ENCODE assay signal across 8 cellular contexts in genomic region chr19:33194884-33195710, GRCh38. TPM values are rescaled to one million over a fixed set of nuclear protein-coding genes. Genes with fewer than 3 reads are reported as not detected.
DNase-seq lines count a peak whose midpoint lies in the region; ATAC-seq and TF ChIP-seq lines count a peak whose summit lies in the region.

No MANE protein-coding gene starts in this region.

- 5 to 18% (median 12%) methylated on average over 16 to 50 of the region's 50 CpGs for WGBS in spleen, 5 donors

- H3K9me3 ChIP-seq in iPS-18c (ENCODE audit: control insufficient read depth, insufficient read depth, low read length) = peaks cover 2% of the 10 kb centered on the region
- H3K9me3 ChIP-seq in spleen = no peaks in the 10 kb centered on the region

- intact Hi-C loops in activated CD4-positive, alpha-beta T cell treated with anti-CD3 and anti-CD28 coated beads for 36 hours (cut with DNase I, micrococcal nuclease) = no loop called here
- intact Hi-C loops in spleen (cut with DNase I; ENCODE audit: low total_unique reads) = no loop called here

- no peaks in the 10 kb centered on the region for H3K9me3 Mint-ChIP-seq in activated CD4-positive, alpha-beta T cell treated with anti-CD3 and anti-CD28 coated beads for 36 hours (ENCODE audit: low read depth)
- no peaks in the 10 kb centered on the region for H3K9me3 Mint-ChIP-seq in activated CD4-positive, alpha-beta T cell treated with anti-CD3 and anti-CD28 coated beads, Interleukin-2, amount 10 ng/mL, durations not matched to agents 7 days and 5 days

- H3K27ac Mint-ChIP-seq in activated CD4-positive, alpha-beta T cell treated with anti-CD3 and anti-CD28 coated beads for 36 hours = no peak overlapping the region
- no peak overlapping the region for H3K27ac Mint-ChIP-seq in activated CD4-positive, alpha-beta T cell treated with anti-CD3 and anti-CD28 coated beads, Interleukin-2, amount 10 ng/mL, durations not matched to agents 7 days and 5 days

- H3K36me3 ChIP-seq in spleen = peaks cover 0 to 12% (median 0%) of the 10 kb centered on the region in 6 donors

- peaks cover 0 to 60% (median 18%) of the 10 kb centered on the region in 7 donors for H3K27me3 ChIP-seq in spleen (replicated peaks in 1 of 7)

- H3K27me3 Mint-ChIP-seq in activated CD4-positive, alpha-beta T cell treated with anti-CD3 and anti-CD28 coated beads for 36 hours = peaks cover 39% of the 10 kb centered on the region
- H3K27me3 Mint-ChIP-seq in activated CD4-positive, alpha-beta T cell treated with anti-CD3 and anti-CD28 coated beads, Interleukin-2, amount 10 ng/mL, durations not matched to agents 7 days and 5 days = peaks cover 36% of the 10 kb centered on the region

- TF ChIP-seq POLR2A in spleen (IDR thresholded peaks at IDR 0.05) = no peak

- peaks cover 3% of the 10 kb centered on the region for H3K4me1 Mint-ChIP-seq in activated CD4-positive, alpha-beta T cell treated with anti-CD3 and anti-CD28 coated beads for 36 hours
- H3K4me1 Mint-ChIP-seq in activated CD4-positive, alpha-beta T cell treated with anti-CD3 and anti-CD28 coated beads, Interleukin-2, amount 10 ng/mL, durations not matched to agents 7 days and 5 days = no peaks in the 10 kb centered on the region

- H3K4me1 ChIP-seq in spleen = peaks cover 0 to 43% (median 19%) of the 10 kb centered on the region in 6 donors

- H3K36me3 Mint-ChIP-seq in activated CD4-positive, alpha-beta T cell treated with anti-CD3 and anti-CD28 coated beads for 36 hours (ENCODE audit: low read depth) = no peaks in the 10 kb centered on the region
- no peaks in the 10 kb centered on the region for H3K36me3 Mint-ChIP-seq in activated CD4-positive, alpha-beta T cell treated with anti-CD3 and anti-CD28 coated beads, Interleukin-2, amount 10 ng/mL, durations not matched to agents 7 days and 5 days (ENCODE audit: low read depth)

- peak; percentile 30 for ATAC-seq in activated CD4-positive, alpha-beta T cell treated with anti-CD3 and anti-CD28 coated beads for 36 hours

- CTCF ChIA-PET in activated CD4-positive, alpha-beta T cell treated with anti-CD3 and anti-CD28 coated beads for 36 hours (lab: Charles Lee) = interaction anchor here (0.5 to 1.7 kb wide), 4 partner anchors 11 to 40 kb away, joined by 3 to 5 read pairs (median 4); no protein-coding TSS in a partner anchor
- CTCF ChIA-PET in activated CD4-positive, alpha-beta T cell treated with anti-CD3 and anti-CD28 coated beads, Interleukin-2, amount 10 ng/mL, durations not matched to agents 7 days and 5 days (lab: Charles Lee) = no interaction called here

- peak overlapping the region; percentile 23 for H3K4me3 Mint-ChIP-seq in activated CD4-positive, alpha-beta T cell treated with anti-CD3 and anti-CD28 coated beads for 36 hours
- no peak overlapping the region for H3K4me3 Mint-ChIP-seq in activated CD4-positive, alpha-beta T cell treated with anti-CD3 and anti-CD28 coated beads, Interleukin-2, amount 10 ng/mL, durations not matched to agents 7 days and 5 days

- POLR2A ChIA-PET in activated CD4-positive, alpha-beta T cell treated with anti-CD3 and anti-CD28 coated beads for 36 hours (lab: Charles Lee) = no interaction called here
- POLR2A ChIA-PET in activated CD4-positive, alpha-beta T cell treated with anti-CD3 and anti-CD28 coated beads, Interleukin-2, amount 10 ng/mL, durations not matched to agents 7 days and 5 days (lab: Charles Lee) = no interaction called here

- peak overlapping the region in 5 of 8 donors; percentile 26 to 71 (median 64) for H3K27ac ChIP-seq in spleen

- H3K4me3 ChIP-seq in iPS-18c (ENCODE audit: insufficient read depth, low read depth, low read length) = peak overlapping the region; percentile 67
- H3K4me3 ChIP-seq in spleen = peak overlapping the region; percentile 28 to 76 (median 50)

- TF ChIP-seq CTCF in spleen (IDR thresholded peaks at IDR 0.05 in 8 of 11, conservative IDR thresholded peaks at IDR 0.05 in 3 of 11) = no peak

- no peak for DNase-seq in activated CD4-positive, alpha-beta T cell treated with anti-CD3 and anti-CD28 coated beads for 36 hours
- DNase-seq in activated CD4-positive, alpha-beta T cell treated with anti-CD3 and anti-CD28 coated beads, Interleukin-2, amount 10 ng/mL, durations not matched to agents 7 days and 5 days = no peak
- peak; percentile 26 for DNase-seq in amniotic epithelial cell (ENCODE audit: low read depth)
- DNase-seq in spleen = no peak
- DNase-seq in T-helper 9 cell = no peak
- no peak for DNase-seq in NCI-H226
- DNase-seq in GM19238 (ENCODE audit: insufficient read length, low spot score) = no peak

RNA-seq across cellular contexts. Expression of gene LRP3, which starts 1.0 kb away (rescaled TPM):
- total RNA-seq in activated CD4-positive, alpha-beta T cell treated with anti-CD3 and anti-CD28 coated beads for 36 hours = under 1 TPM; 0.37 TPM
- under 1 TPM; 0.08 to 0.20 TPM for total RNA-seq in activated CD4-positive, alpha-beta T cell treated with anti-CD3 and anti-CD28 coated beads, Interleukin-2, amount 10 ng/mL, durations not matched to agents 7 days and 5 days
- total RNA-seq in spleen = 10 to 100 TPM in 3 of 7 donors, 1 to 10 TPM in 4; 7.9 to 12.8 (median 9.8) TPM
- polyA plus RNA-seq in spleen = 1 to 10 TPM; 1.4 to 6.4 (median 2.5) TPM

RNA-seq across cellular contexts. Expression of gene SLC7A10, which starts 30.6 kb away (rescaled TPM):
- total RNA-seq in activated CD4-positive, alpha-beta T cell treated with anti-CD3 and anti-CD28 coated beads for 36 hours = not detected
- not detected for total RNA-seq in activated CD4-positive, alpha-beta T cell treated with anti-CD3 and anti-CD28 coated beads, Interleukin-2, amount 10 ng/mL, durations not matched to agents 7 days and 5 days
- total RNA-seq in spleen = under 1 TPM in 2 of 7 donors, not detected in 5; 0.32 to 0.37 TPM
- under 1 TPM in 2 of 3 donors, not detected in 1; 0.06 to 0.07 TPM for polyA plus RNA-seq in spleen

Comparison
In these comparisons a context has a peak if more than half of its experiments do, and no peak if none do; other contexts are left out.
1. RNA of gene LRP3, which starts 1.0 kb away (total RNA-seq): 7.9 to 12.8 TPM in spleen; 0.37 TPM in activated CD4-positive, alpha-beta T cell treated with anti-CD3 and anti-CD28 coated beads for 36 hours and 0.08 to 0.20 TPM in activated CD4-positive, alpha-beta T cell treated with anti-CD3 and anti-CD28 coated beads, Interleukin-2, amount 10 ng/mL, durations not matched to agents 7 days and 5 days; every median in the first group is over 4 times any median in the second.